28 cellular contexts compared by ENCODE assay signal in genomic region chr10:104779701-104780100, GRCh38.
"Had no signal": no experiment of that assay in that cellular context is flagged by ENCODE, and none has a peak within 500 bp of the region (broad histone marks: within the 10 kb centered on the region; RNA-seq: fewer than 3 reads in every experiment).

No MANE protein-coding gene starts in this region.

- H3K4me2 ChIP-seq: smooth muscle cell had no signal

- ATAC-seq: left colon; left lung; lower lobe of right lung; naive thymus-derived CD8-positive, alpha-beta T cell; psoas muscle; right lobe of liver; stimulated activated naive B cell treated with anti-CD40 and anti-IgM and Interleukin-4, amounts not matched to agents 10 μg/mL and 1 μg/mL and 100 μg/mL, for 72 hours; stimulated activated naive CD8-positive, alpha-beta T cell treated with anti-CD3 and anti-CD28 coated beads, Interleukin-15, Interleukin-2, amounts not matched to agents 100 U/mL and 50 U/mL, for 24 hours had no signal

- H3K27me3 ChIP-seq: heart left ventricle, left lung, right atrium auricular region, right lobe of liver, testis, thyroid gland, transverse colon, upper lobe of left lung had no signal

- H2AFZ ChIP-seq: parathyroid adenoma had no signal

- DNase-seq: heart left ventricle; hypothalamus; immature natural killer cell; kidney; left colon; left lung; lower lobe of right lung; mammary epithelial cell; mesenchymal stem cell; naive thymus-derived CD8-positive, alpha-beta T cell; occipital lobe; psoas muscle; right lobe of liver; stimulated activated CD4-positive, alpha-beta T cell treated with anti-CD3 and anti-CD28 coated beads, Interleukin-1b, Interleukin-23, amount 100 ng/mL, for 48 hours; stimulated activated CD4-positive, alpha-beta T cell treated with anti-CD3 and anti-CD28 coated beads, Interleukin-2, amount 100 ng/mL, for 48 hours; stimulated activated CD4-positive, alpha-beta T cell treated with anti-CD3 and anti-CD28 coated beads, Interleukin-4, amount 100 ng/mL, for 4 hours; stimulated activated CD8-positive, alpha-beta memory T cell treated with anti-CD3 and anti-CD28 coated beads, Interleukin-4, amount 100 ng/mL, for 48 hours; stimulated activated naive B cell treated with anti-CD40 and anti-IgM and Interleukin-4, amounts not matched to agents 10 μg/mL and 1 μg/mL and 100 μg/mL, for 72 hours; stimulated activated naive CD8-positive, alpha-beta T cell treated with anti-CD3 and anti-CD28 coated beads, Interleukin-15, Interleukin-2, amounts not matched to agents 100 U/mL and 50 U/mL, for 24 hours; stomach; testis; thyroid gland; transverse colon had no signal

- H3K4me1 Mint-ChIP-seq: immature natural killer cell; stimulated activated naive B cell treated with anti-CD40 and anti-IgM and Interleukin-4, amounts not matched to agents 10 μg/mL and 1 μg/mL and 100 μg/mL, for 72 hours had no signal

- H3K4me1 ChIP-seq: heart left ventricle, left lung, lower lobe of right lung, parathyroid adenoma, psoas muscle, right atrium auricular region, right lobe of liver, stomach, testis, thyroid gland, transverse colon, upper lobe of left lung had no signal

- H3K4me3 Mint-ChIP-seq: immature natural killer cell; naive thymus-derived CD8-positive, alpha-beta T cell; nephron; stimulated activated naive B cell treated with anti-CD40 and anti-IgM and Interleukin-4, amounts not matched to agents 10 μg/mL and 1 μg/mL and 100 μg/mL, for 72 hours had no signal

- H3K4me3 ChIP-seq: heart left ventricle, left lung, lower lobe of right lung, psoas muscle, right atrium auricular region, right lobe of liver, smooth muscle cell, stomach, testis, thyroid gland, transverse colon, upper lobe of left lung had no signal

- H3K36me3 ChIP-seq: heart left ventricle, left lung, lower lobe of right lung, right atrium auricular region, right lobe of liver, stomach, thyroid gland, transverse colon, upper lobe of left lung had no signal

- H3K27ac ChIP-seq: heart left ventricle, left lung, lower lobe of right lung, parathyroid adenoma, psoas muscle, right atrium auricular region, right lobe of liver, stomach, testis, thyroid gland, transverse colon, upper lobe of left lung had no signal

- H3K9ac ChIP-seq: parathyroid adenoma had no signal

- H3K9me3 ChIP-seq: heart left ventricle, left lung, lower lobe of right lung, psoas muscle, right atrium auricular region, right lobe of liver, stomach, testis, thyroid gland, transverse colon, upper lobe of left lung had no signal

- H3K9me3 Mint-ChIP-seq: immature natural killer cell; naive thymus-derived CD8-positive, alpha-beta T cell; nephron; stimulated activated naive B cell treated with anti-CD40 and anti-IgM and Interleukin-4, amounts not matched to agents 10 μg/mL and 1 μg/mL and 100 μg/mL, for 72 hours had no signal

- H3K27ac Mint-ChIP-seq: immature natural killer cell; naive thymus-derived CD8-positive, alpha-beta T cell; nephron; stimulated activated naive B cell treated with anti-CD40 and anti-IgM and Interleukin-4, amounts not matched to agents 10 μg/mL and 1 μg/mL and 100 μg/mL, for 72 hours had no signal

- H3K36me3 Mint-ChIP-seq: immature natural killer cell; naive thymus-derived CD8-positive, alpha-beta T cell; stimulated activated naive B cell treated with anti-CD40 and anti-IgM and Interleukin-4, amounts not matched to agents 10 μg/mL and 1 μg/mL and 100 μg/mL, for 72 hours had no signal
